Comparison of ENCODE assay signal across 1 cellular context in genomic region chr3:141308588-141309218, GRCh38.
TF ChIP-seq lines count a peak whose summit lies in the region.

No MANE protein-coding gene starts in this region.

TF ChIP-seq in HepG2, 621 proteins besides CTCF, POLR2A, EP300 and RAD21 (continued from another document):
- peak; percentile 53; the same call in 1 of the 2 replicates for TF ChIP-seq RXRA (CRISPR knock-in tag; IDR thresholded peaks at IDR 0.05)
- TF ChIP-seq PAWR (CRISPR knock-in tag; IDR thresholded peaks at IDR 0.05; ENCODE audit: borderline replicate concordance): no peak
- no peak for TF ChIP-seq ZBTB42 (CRISPR knock-in tag; IDR thresholded peaks at IDR 0.05)
- no peak for TF ChIP-seq EHMT2 (IDR thresholded peaks at IDR 0.05; ENCODE audit: borderline replicate concordance, low read depth, low read length)
- 0 out of 2 replicates have a peak, but pooled peaks have one; percentile 68 for TF ChIP-seq MTERF4 (CRISPR knock-in tag; IDR thresholded peaks at IDR 0.05)
